In genomic region chr7:141838581-141838980, GRCh38 we compare ENCODE assay signal across 1 cellular context.
A peak's percentile ranks its signal among the peaks of the same experiment; 100 is the strongest.
TF ChIP-seq lines count a peak whose summit lies in the region.

No MANE protein-coding gene starts in this region.

TF ChIP-seq in K562, 482 proteins besides CTCF, POLR2A, EP300 and RAD21:
- TF ChIP-seq TCF3 (CRISPR knock-in tag; IDR thresholded peaks at IDR 0.05) (peak; percentile 83), ZNF507 (tag; conservative IDR thresholded peaks at IDR 0.05) (no peak), ARID1B (IDR thresholded peaks at IDR 0.05) (peak; percentile 89), NFIC (IDR thresholded peaks at IDR 0.05) (peak; percentile 68), KLF16 (IDR thresholded peaks at IDR 0.05) (peak; percentile 40; the same call in 1 of the 2 replicates), TAL1 (IDR thresholded peaks at IDR 0.05) (peak; percentile 88), ZFP36 (IDR thresholded peaks at IDR 0.05; ENCODE audit: low read depth, low read length, partially characterized antibody) (peak; percentile 34), PML (IDR thresholded peaks at IDR 0.05; ENCODE audit: low read length) (0 out of 2 replicates have a peak, but pooled peaks have one; percentile 33), RCOR1 (IDR thresholded peaks at IDR 0.05; ENCODE audit: borderline replicate concordance in 1 of 2, low read depth in 2 of 2, low read length in 2 of 2) (peak in 1 of 2 experiments; percentile 31; a peak in 1 of 4 replicates), BRF1 (IDR thresholded peaks at IDR 0.05; ENCODE audit: borderline replicate concordance, extremely low read depth, insufficient read length) (no peak), ZNF589 (CRISPR knock-in tag; IDR thresholded peaks at IDR 0.05; ENCODE audit: low read depth) (no peak), ZNF232 (CRISPR knock-in tag; IDR thresholded peaks at IDR 0.05) (no peak), STAT5A (IDR thresholded peaks at IDR 0.05; ENCODE audit: borderline replicate concordance, low read length) (peak; percentile 59), CC2D1A (IDR thresholded peaks at IDR 0.05) (peak; percentile 25; the same call in 1 of the 2 replicates), SRF (CRISPR knock-in tag; IDR thresholded peaks at IDR 0.05) (peak in 1 of 2 experiments; percentile 85; a peak in 1 of 4 replicates), CBX3 (IDR thresholded peaks at IDR 0.05; ENCODE audit: borderline replicate concordance in 1 of 2, low read length in 2 of 2) (0 out of 3 replicates have a peak, but pooled peaks of 1 of the 2 experiments have one; percentile 29), SMARCB1 (IDR thresholded peaks at IDR 0.05; ENCODE audit: insufficient read length, low read depth) (no peak), TRIM24 (IDR thresholded peaks at IDR 0.05) (peak; percentile 19 to 68; a peak in 2 of 4 replicates), CBFA2T2 (conservative IDR thresholded peaks at IDR 0.05) (peak; percentile 85), CBFA2T3 (IDR thresholded peaks at IDR 0.05) (peak; percentile 93), MTA2 (IDR thresholded peaks at IDR 0.05; ENCODE audit: low read depth) (peak; percentile 61; the same call in 1 of the 2 replicates), NFYB (IDR thresholded peaks at IDR 0.05; ENCODE audit: extremely low read depth, insufficient read length) (peak; percentile 8), DPF2 (IDR thresholded peaks at IDR 0.05) (peak; percentile 82), CEBPB (tag; IDR thresholded peaks at IDR 0.05) (0 out of 2 replicates have a peak, but pooled peaks have one; percentile 6), ZNF263 (CRISPR knock-in tag; IDR thresholded peaks at IDR 0.05; ENCODE audit: borderline replicate concordance) (peak; percentile 90), KDM1A (IDR thresholded peaks at IDR 0.05) (peak in 1 of 2 experiments; percentile 28; a peak in 1 of 4 replicates), SMARCA4 (IDR thresholded peaks at IDR 0.05) (peak; percentile 76), NCOR1 (IDR thresholded peaks at IDR 0.05) (peak; percentile 72), BRD9 (IDR thresholded peaks at IDR 0.05; ENCODE audit: low read depth, partially characterized antibody) (no peak), TCF7L2 (IDR thresholded peaks at IDR 0.05; ENCODE audit: low read depth, low read length) (no peak), POLR2AphosphoS5 (IDR thresholded peaks at IDR 0.05; ENCODE audit: control insufficient read depth, insufficient read depth, low read depth, low read length) (0 out of 2 replicates have a peak, but pooled peaks have one; percentile 33), TEAD4 (IDR thresholded peaks at IDR 0.05; ENCODE audit: low read length) (peak; percentile 83), TEAD4 (CRISPR knock-in tag; IDR thresholded peaks at IDR 0.05; ENCODE audit: borderline replicate concordance) (no peak)
- TF ChIP-seq, protein P1, sequence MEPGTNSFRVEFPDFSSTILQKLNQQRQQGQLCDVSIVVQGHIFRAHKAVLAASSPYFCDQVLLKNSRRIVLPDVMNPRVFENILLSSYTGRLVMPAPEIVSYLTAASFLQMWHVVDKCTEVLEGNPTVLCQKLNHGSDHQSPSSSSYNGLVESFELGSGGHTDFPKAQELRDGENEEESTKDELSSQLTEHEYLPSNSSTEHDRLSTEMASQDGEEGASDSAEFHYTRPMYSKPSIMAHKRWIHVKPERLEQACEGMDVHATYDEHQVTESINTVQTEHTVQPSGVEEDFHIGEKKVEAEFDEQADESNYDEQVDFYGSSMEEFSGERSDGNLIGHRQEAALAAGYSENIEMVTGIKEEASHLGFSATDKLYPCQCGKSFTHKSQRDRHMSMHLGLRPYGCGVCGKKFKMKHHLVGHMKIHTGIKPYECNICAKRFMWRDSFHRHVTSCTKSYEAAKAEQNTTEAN (CRISPR knock-in tag; IDR thresholded peaks at IDR 0.05), result no peak
- TF ChIP-seq, protein P2, sequence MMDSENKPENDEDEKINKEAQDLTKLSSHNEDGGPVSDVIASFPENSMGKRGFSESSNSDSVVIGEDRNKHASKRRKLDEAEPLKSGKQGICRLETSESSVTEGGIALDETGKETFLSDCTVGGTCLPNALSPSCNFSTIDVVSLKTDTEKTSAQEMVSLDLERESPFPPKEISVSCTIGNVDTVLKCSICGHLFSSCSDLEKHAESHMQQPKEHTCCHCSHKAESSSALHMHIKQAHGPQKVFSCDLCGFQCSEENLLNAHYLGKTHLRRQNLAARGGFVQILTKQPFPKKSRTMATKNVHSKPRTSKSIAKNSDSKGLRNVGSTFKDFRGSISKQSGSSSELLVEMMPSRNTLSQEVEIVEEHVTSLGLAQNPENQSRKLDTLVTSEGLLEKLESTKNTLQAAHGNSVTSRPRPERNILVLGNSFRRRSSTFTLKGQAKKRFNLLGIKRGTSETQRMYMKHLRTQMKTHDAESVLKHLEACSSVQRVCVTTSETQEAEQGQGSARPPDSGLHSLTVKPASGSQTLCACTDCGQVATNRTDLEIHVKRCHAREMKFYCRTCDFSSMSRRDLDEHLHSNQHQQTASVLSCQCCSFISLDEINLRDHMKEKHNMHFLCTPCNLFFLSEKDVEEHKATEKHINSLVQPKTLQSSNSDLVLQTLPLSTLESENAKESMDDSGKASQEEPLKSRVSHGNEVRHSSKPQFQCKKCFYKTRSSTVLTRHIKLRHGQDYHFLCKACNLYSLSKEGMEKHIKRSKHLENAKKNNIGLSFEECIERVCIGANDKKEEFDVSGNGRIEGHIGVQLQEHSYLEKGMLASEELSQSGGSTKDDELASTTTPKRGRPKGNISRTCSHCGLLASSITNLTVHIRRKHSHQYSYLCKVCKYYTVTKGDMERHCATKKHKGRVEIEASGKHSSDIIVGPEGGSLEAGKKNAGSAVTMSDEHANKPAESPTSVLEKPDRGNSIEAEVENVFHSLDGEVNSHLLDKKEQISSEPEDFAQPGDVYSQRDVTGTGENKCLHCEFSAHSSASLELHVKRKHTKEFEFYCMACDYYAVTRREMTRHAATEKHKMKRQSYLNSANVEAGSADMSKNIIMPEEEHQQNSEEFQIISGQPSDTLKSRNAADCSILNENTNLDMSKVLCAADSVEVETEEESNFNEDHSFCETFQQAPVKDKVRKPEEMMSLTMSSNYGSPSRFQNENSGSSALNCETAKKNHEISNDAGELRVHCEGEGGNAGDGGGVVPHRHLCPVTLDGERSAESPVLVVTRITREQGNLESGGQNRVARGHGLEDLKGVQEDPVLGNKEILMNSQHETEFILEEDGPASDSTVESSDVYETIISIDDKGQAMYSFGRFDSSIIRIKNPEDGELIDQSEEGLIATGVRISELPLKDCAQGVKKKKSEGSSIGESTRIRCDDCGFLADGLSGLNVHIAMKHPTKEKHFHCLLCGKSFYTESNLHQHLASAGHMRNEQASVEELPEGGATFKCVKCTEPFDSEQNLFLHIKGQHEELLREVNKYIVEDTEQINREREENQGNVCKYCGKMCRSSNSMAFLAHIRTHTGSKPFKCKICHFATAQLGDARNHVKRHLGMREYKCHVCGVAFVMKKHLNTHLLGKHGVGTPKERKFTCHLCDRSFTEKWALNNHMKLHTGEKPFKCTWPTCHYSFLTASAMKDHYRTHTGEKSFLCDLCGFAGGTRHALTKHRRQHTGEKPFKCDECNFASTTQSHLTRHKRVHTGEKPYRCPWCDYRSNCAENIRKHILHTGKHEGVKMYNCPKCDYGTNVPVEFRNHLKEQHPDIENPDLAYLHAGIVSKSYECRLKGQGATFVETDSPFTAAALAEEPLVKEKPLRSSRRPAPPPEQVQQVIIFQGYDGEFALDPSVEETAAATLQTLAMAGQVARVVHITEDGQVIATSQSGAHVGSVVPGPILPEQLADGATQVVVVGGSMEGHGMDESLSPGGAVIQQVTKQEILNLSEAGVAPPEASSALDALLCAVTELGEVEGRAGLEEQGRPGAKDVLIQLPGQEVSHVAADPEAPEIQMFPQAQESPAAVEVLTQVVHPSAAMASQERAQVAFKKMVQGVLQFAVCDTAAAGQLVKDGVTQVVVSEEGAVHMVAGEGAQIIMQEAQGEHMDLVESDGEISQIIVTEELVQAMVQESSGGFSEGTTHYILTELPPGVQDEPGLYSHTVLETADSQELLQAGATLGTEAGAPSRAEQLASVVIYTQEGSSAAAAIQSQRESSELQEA (IDR thresholded peaks at IDR 0.05; ENCODE audit: low read depth), result peak; percentile 77
- TF ChIP-seq, protein P3, sequence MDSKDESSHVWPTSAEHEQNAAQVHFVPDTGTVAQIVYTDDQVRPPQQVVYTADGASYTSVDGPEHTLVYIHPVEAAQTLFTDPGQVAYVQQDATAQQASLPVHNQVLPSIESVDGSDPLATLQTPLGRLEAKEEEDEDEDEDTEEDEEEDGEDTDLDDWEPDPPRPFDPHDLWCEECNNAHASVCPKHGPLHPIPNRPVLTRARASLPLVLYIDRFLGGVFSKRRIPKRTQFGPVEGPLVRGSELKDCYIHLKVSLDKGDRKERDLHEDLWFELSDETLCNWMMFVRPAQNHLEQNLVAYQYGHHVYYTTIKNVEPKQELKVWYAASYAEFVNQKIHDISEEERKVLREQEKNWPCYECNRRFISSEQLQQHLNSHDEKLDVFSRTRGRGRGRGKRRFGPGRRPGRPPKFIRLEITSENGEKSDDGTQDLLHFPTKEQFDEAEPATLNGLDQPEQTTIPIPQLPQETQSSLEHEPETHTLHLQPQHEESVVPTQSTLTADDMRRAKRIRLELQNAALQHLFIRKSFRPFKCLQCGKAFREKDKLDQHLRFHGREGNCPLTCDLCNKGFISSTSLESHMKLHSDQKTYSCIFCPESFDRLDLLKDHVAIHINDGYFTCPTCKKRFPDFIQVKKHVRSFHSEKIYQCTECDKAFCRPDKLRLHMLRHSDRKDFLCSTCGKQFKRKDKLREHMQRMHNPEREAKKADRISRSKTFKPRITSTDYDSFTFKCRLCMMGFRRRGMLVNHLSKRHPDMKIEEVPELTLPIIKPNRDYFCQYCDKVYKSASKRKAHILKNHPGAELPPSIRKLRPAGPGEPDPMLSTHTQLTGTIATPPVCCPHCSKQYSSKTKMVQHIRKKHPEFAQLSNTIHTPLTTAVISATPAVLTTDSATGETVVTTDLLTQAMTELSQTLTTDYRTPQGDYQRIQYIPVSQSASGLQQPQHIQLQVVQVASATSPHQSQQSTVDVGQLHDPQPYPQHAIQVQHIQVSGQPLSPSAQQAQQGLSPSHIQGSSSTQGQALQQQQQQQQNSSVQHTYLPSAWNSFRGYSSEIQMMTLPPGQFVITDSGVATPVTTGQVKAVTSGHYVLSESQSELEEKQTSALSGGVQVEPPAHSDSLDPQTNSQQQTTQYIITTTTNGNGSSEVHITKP (IDR thresholded peaks at IDR 0.05; ENCODE audit: partially characterized antibody), result peak; percentile 20
